ENCODE assay signal across 30 cellular contexts in genomic region chr12:26976687-26977086, GRCh38.
DNase-seq lines count a peak whose midpoint lies in the region; ATAC-seq lines count a peak whose summit lies in the region.
"Had no signal": no experiment of that assay in that cellular context is flagged by ENCODE, and none has a peak within 500 bp of the region (broad histone marks: within the 10 kb centered on the region; RNA-seq: fewer than 3 reads in every experiment).

No MANE protein-coding gene starts in this region.

- H3K36me3 Mint-ChIP-seq in memory B cell: peaks cover 23% of the 10 kb centered on the region

- no peak overlapping the region for H3K4me3 Mint-ChIP-seq in memory B cell
- H3K4me3 Mint-ChIP-seq: activated T-cell treated with anti-CD3 and anti-CD28 coated beads, Interleukin-2, amount 50 U/mL, for 24 hours; CD8-positive, alpha-beta T cell; central memory CD8-positive, alpha-beta T cell; HFFc6; immature natural killer cell; neural crest cell; stimulated activated naive CD8-positive, alpha-beta T cell treated with anti-CD3 and anti-CD28 coated beads, Interleukin-15, Interleukin-2, amounts not matched to agents 100 ng/mL and 50 ng/mL, for 24 hours had no signal

- DNase-seq in SIG-M5 treated with dmso at 0.1 percent for 504 hours (lab: John Stamatoyannopoulos, UW; ENCODE audit: unreplicated experiment) (peak; percentile 7), SIG-M5 (lab: John Stamatoyannopoulos, UW) (no peak), NCI-H345 (lab: John Stamatoyannopoulos, UW) (peak; percentile 51), caudate nucleus (lab: John Stamatoyannopoulos, UW) (no peak), memory B cell (ENCODE audit: low spot score in 2 of 2) (no peak)
- DNase-seq in stimulated activated CD4-positive, alpha-beta T cell treated with anti-CD3 and anti-CD28 coated beads, Interleukin-4, amount 100 ng/mL, for 1 hour: no peak
- no peak for DNase-seq in stimulated activated CD4-positive, alpha-beta T cell treated with anti-CD3 and anti-CD28 coated beads, Interleukin-4, amount 100 ng/mL, for 24 hours
- DNase-seq: activated gamma-delta T cell; activated T-cell treated with anti-CD3 and anti-CD28 coated beads, Interleukin-2, amount 50 U/mL, for 24 hours; CD8-positive, alpha-beta T cell; EL; GOT3; HFFc6; immature natural killer cell; left cardiac atrium; mesendoderm; NCI-H146; NCI-H226; NCI-H774; pancreas; SHP77 treated with DMSO at 0.1 percent for 48 hours; stimulated activated CD4-positive, alpha-beta T cell treated with anti-CD3 and anti-CD28 coated beads, Interleukin-1b, Interleukin-23, amount 100 ng/mL, for 48 hours; stimulated activated CD8-positive, alpha-beta memory T cell treated with anti-CD3 and anti-CD28 coated beads, Interleukin-4, amount 100 ng/mL, for 48 hours; T1000; uterus had no signal

- no peak for ATAC-seq in memory B cell (ENCODE audit: low read depth)
- ATAC-seq in HG02981 (IDR thresholded peaks at IDR 0.05; ENCODE audit: unreplicated experiment): no peak
- ATAC-seq: CD8-positive, alpha-beta T cell had no signal

- H3K27ac ChIP-seq in caudate nucleus (ENCODE audit: low read depth, low read length): peak overlapping the region; percentile 28
- H3K27ac ChIP-seq: KMS-11, pancreas, uterus had no signal

- no peaks in the 10 kb centered on the region for H3K27me3 Mint-ChIP-seq in memory B cell
- H3K27me3 Mint-ChIP-seq: activated T-cell treated with anti-CD3 and anti-CD28 coated beads, Interleukin-2, amount 50 U/mL, for 24 hours; central memory CD8-positive, alpha-beta T cell; stimulated activated naive CD8-positive, alpha-beta T cell treated with anti-CD3 and anti-CD28 coated beads, Interleukin-15, Interleukin-2, amounts not matched to agents 100 ng/mL and 50 ng/mL, for 24 hours had no signal

- H3K27ac Mint-ChIP-seq in memory B cell: peak overlapping the region; percentile 41
- H3K27ac Mint-ChIP-seq: activated T-cell treated with anti-CD3 and anti-CD28 coated beads, Interleukin-2, amount 50 U/mL, for 24 hours; HFFc6; stimulated activated naive CD8-positive, alpha-beta T cell treated with anti-CD3 and anti-CD28 coated beads, Interleukin-15, Interleukin-2, amounts not matched to agents 100 ng/mL and 50 ng/mL, for 24 hours had no signal

- no peaks in the 10 kb centered on the region for H3K9me3 Mint-ChIP-seq in memory B cell
- H3K9me3 Mint-ChIP-seq: activated T-cell treated with anti-CD3 and anti-CD28 coated beads, Interleukin-2, amount 50 U/mL, for 24 hours; CD8-positive, alpha-beta T cell; central memory CD8-positive, alpha-beta T cell; HFFc6; immature natural killer cell; neural crest cell; stimulated activated naive CD8-positive, alpha-beta T cell treated with anti-CD3 and anti-CD28 coated beads, Interleukin-15, Interleukin-2, amounts not matched to agents 100 ng/mL and 50 ng/mL, for 24 hours had no signal

- peaks cover 8% of the 10 kb centered on the region for H3K4me1 Mint-ChIP-seq in memory B cell
- H3K4me1 Mint-ChIP-seq: neural crest cell had no signal

Comparison
In these comparisons a context has a peak if more than half of its experiments do, and no peak if none do; other contexts are left out.
1. DNase-seq: peak in SIG-M5 treated with dmso at 0.1 percent for 504 hours (single experiment) and NCI-H345 (single experiment); none in SIG-M5 (single experiment), caudate nucleus (0 of 61), memory B cell (0 of 2), stimulated activated CD4-positive, alpha-beta T cell treated with anti-CD3 and anti-CD28 coated beads, Interleukin-4, amount 100 ng/mL, for 1 hour (single experiment) and stimulated activated CD4-positive, alpha-beta T cell treated with anti-CD3 and anti-CD28 coated beads, Interleukin-4, amount 100 ng/mL, for 24 hours (single experiment).